Comparison of ENCODE assay signal across 8 cellular contexts in genomic region chr13:91313103-91313502, GRCh38. TPM values are rescaled to one million over a fixed set of nuclear protein-coding genes. Genes with fewer than 3 reads are reported as not detected.
A peak's percentile ranks its signal among the peaks of the same experiment; 100 is the strongest.
DNase-seq lines count a peak whose midpoint lies in the region; ATAC-seq and TF ChIP-seq lines count a peak whose summit lies in the region.

No MANE protein-coding gene starts in this region.

- no peaks in the 10 kb centered on the region for H3K36me3 ChIP-seq in BE2C

- H3K4me3 ChIP-seq in BE2C (ENCODE audit: low read depth, low read length): no peak overlapping the region

- no peaks in the 10 kb centered on the region for H3K36me3 Mint-ChIP-seq in brain

- no peaks in the 10 kb centered on the region for H3K9me3 ChIP-seq in BE2C

- H3K4me1 ChIP-seq in BE2C: no peaks in the 10 kb centered on the region

- H3K27me3 Mint-ChIP-seq in brain: peaks cover 4% of the 10 kb centered on the region

- peaks cover 39% of the 10 kb centered on the region for H3K27me3 ChIP-seq in BE2C

- H3K4me3 Mint-ChIP-seq in brain: no peak overlapping the region

- no peaks in the 10 kb centered on the region for H3K4me1 Mint-ChIP-seq in brain

- DNase-seq in BE2C (no peak), NCI-H460 (ENCODE audit: extremely low read depth, low read depth) (peak; percentile 7), medulla oblongata (ENCODE audit: extremely low spot score) (peak; percentile 73), ureter (ENCODE audit: low spot score) (no peak), NCI-H2196 treated with DMSO at 0.1 percent for 48 hours (lab: John Stamatoyannopoulos, UW; ENCODE audit: unreplicated experiment) (no peak)

- TF ChIP-seq CTCF in BE2C (IDR thresholded peaks at IDR 0.05; ENCODE audit: low read depth, low read length) (peak; percentile 72), brain (conservative IDR thresholded peaks at IDR 0.05) (peak; percentile 56 to 66)

- H3K27ac Mint-ChIP-seq in brain: no peak overlapping the region

- ATAC-seq in GM18499 (IDR thresholded peaks at IDR 0.05; ENCODE audit: insufficient read depth, unreplicated experiment) (peak; percentile 44), HG02763 (IDR thresholded peaks at IDR 0.05; ENCODE audit: unreplicated experiment) (peak; percentile 77)

- H3K9me3 Mint-ChIP-seq in brain: no peaks in the 10 kb centered on the region

RNA-seq across cellular contexts. Expression of gene MIR17HG, which starts 34.4 kb away (rescaled TPM):
- 1.9 TPM for polyA plus RNA-seq in BE2C (2012; ENCODE audit: insufficient read depth, insufficient read length, low read depth)
- 9.8 and 13.6 TPM in 2 replicates for total RNA-seq in NCI-H460 (2014; rRNA removed; shearing (Covaris generic))
- polyA plus RNA-seq in NCI-H460 (2014; cell fraction: nucleus; rRNA removed): 29.4 and 33.1 TPM in 2 replicates
- polyA plus RNA-seq in brain (ENCODE audit: insufficient read depth, low read depth, low replicate concordance): not detected
- total RNA-seq in ureter: 4.2 TPM

Comparison
In these comparisons a context has a peak if more than half of its experiments do, and no peak if none do; other contexts are left out.
1. DNase-seq: peak in NCI-H460 (single experiment) and medulla oblongata (single experiment); none in BE2C (single experiment), ureter (single experiment) and NCI-H2196 treated with DMSO at 0.1 percent for 48 hours (single experiment).